In the genomic region with DNA sequence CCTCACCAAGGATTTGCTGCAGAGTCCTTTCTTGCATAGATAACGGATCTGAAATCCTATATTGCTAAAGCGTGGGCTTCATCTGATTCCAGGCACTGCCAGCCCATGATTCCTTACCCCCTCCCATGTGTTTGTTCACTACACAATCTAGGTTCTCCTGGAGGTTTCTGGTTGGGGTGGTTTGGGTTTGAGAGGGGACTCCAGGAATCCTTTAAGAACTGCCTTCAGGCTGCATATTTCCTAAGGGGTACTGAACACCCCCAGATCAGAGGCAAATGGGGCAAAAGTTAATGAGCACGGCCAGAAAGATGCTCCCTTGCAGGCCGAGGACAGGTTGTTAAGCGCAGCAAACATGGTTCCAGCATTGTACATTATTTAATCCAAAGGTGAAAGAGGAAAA, we compare ENCODE assay signal across 17 cellular contexts. TPM values are rescaled to one million over a fixed set of nuclear protein-coding genes. Genes with fewer than 3 reads are reported as not detected.
"Had no signal": no experiment of that assay in that cellular context is flagged by ENCODE, and none has a peak within 500 bp of the region (broad histone marks: within the 10 kb centered on the region; RNA-seq: fewer than 3 reads in every experiment).

No MANE protein-coding gene starts in this region.

- H3K4me3 Mint-ChIP-seq: activated CD4-positive, alpha-beta memory T cell treated with anti-CD3 and anti-CD28 coated beads, Interleukin-2, amount 10 ng/mL, durations not matched to agents 7 days and 5 days; activated CD4-positive, alpha-beta T cell treated with anti-CD3 and anti-CD28 coated beads for 36 hours; activated naive CD8-positive, alpha-beta T cell treated with anti-CD3 and anti-CD28 coated beads for 36 hours; memory B cell; T-cell had no signal

- H3K4me2 ChIP-seq: smooth muscle cell had no signal

- H3K27ac ChIP-seq: ascending aorta, foreskin keratinocyte, parathyroid adenoma, SK-N-MC, tibial artery, VCaP had no signal

- H3K27ac Mint-ChIP-seq: activated CD4-positive, alpha-beta memory T cell treated with anti-CD3 and anti-CD28 coated beads, Interleukin-2, amount 10 ng/mL, durations not matched to agents 7 days and 5 days; activated CD4-positive, alpha-beta T cell treated with anti-CD3 and anti-CD28 coated beads for 36 hours; activated naive CD8-positive, alpha-beta T cell treated with anti-CD3 and anti-CD28 coated beads for 36 hours; memory B cell had no signal

- H3K9ac ChIP-seq: parathyroid adenoma had no signal

- ATAC-seq: activated CD4-positive, alpha-beta T cell treated with anti-CD3 and anti-CD28 coated beads for 36 hours; esophagus mucosa; foreskin keratinocyte; left lobe of liver; right cardiac atrium; T-cell had no signal

- H3K79me2 ChIP-seq: parathyroid adenoma had no signal

- DNase-seq: activated CD4-positive, alpha-beta memory T cell treated with anti-CD3 and anti-CD28 coated beads, Interleukin-2, amount 10 ng/mL, durations not matched to agents 7 days and 5 days; activated gamma-delta T cell treated with Interleukin-2 at 50 U/mL for 16 hours; activated naive CD8-positive, alpha-beta T cell treated with anti-CD3 and anti-CD28 coated beads for 36 hours; activated T-cell treated with anti-CD3 and anti-CD28 coated beads, Interleukin-2, amount 50 U/mL, for 48 hours; foreskin keratinocyte; T-cell; tibial artery had no signal

- H3K4me1 ChIP-seq: ascending aorta, foreskin keratinocyte, parathyroid adenoma, tibial artery had no signal

- H2AFZ ChIP-seq: parathyroid adenoma had no signal

- H3K4me3 ChIP-seq: ascending aorta, SK-N-MC, smooth muscle cell, tibial artery had no signal

- H3K9me3 ChIP-seq: ascending aorta, tibial artery had no signal

- H3K36me3 ChIP-seq: ascending aorta, tibial artery had no signal

RNA-seq across cellular contexts. Expression of a gene that starts 9.8 kb away (rescaled TPM):
- total RNA-seq: activated CD4-positive, alpha-beta memory T cell treated with anti-CD3 and anti-CD28 coated beads, Interleukin-2, amount 10 ng/mL, durations not matched to agents 7 days and 5 days; activated CD4-positive, alpha-beta T cell treated with anti-CD3 and anti-CD28 coated beads for 36 hours; activated naive CD8-positive, alpha-beta T cell treated with anti-CD3 and anti-CD28 coated beads for 36 hours; foreskin keratinocyte had no signal
- polyA plus RNA-seq: foreskin keratinocyte had no signal

RNA-seq across cellular contexts. Expression of a gene that starts 11.8 kb away (rescaled TPM):
- total RNA-seq: activated CD4-positive, alpha-beta memory T cell treated with anti-CD3 and anti-CD28 coated beads, Interleukin-2, amount 10 ng/mL, durations not matched to agents 7 days and 5 days; activated CD4-positive, alpha-beta T cell treated with anti-CD3 and anti-CD28 coated beads for 36 hours; activated naive CD8-positive, alpha-beta T cell treated with anti-CD3 and anti-CD28 coated beads for 36 hours; foreskin keratinocyte; T-cell had no signal
- polyA plus RNA-seq: foreskin keratinocyte had no signal
